8 cellular contexts compared by ENCODE assay signal in genomic region chr6:152863618-152864326, GRCh38.
DNase-seq lines count a peak whose midpoint lies in the region; ATAC-seq and TF ChIP-seq lines count a peak whose summit lies in the region.

No MANE protein-coding gene starts in this region.

- H3K27ac Mint-ChIP-seq in Calu3 (ENCODE audit: unreplicated experiment) (no peak overlapping the region), nephron (no peak overlapping the region)

- peak; percentile 48 for TF ChIP-seq CTCF in Calu3 (IDR thresholded peaks at IDR 0.05; ENCODE audit: unreplicated experiment)
- peak; percentile 77 for TF ChIP-seq CTCF in OCI-LY1 (IDR thresholded peaks at IDR 0.05; ENCODE audit: low read length)
- peak; percentile 65 to 73 (median 72) for TF ChIP-seq CTCF in nephron (IDR thresholded peaks at IDR 0.05; ENCODE audit: unreplicated experiment in 3 of 3)

- no peaks in the 10 kb centered on the region for H3K9me3 ChIP-seq in OCI-LY1 (ENCODE audit: low read length)

- DNase-seq in Calu3 (peak; percentile 50), substantia nigra (lab: John Stamatoyannopoulos, UW) (peak in 35 of 49 donors; percentile 1 to 73 (median 33))
- peak; percentile 65 for DNase-seq in activated CD8-positive, alpha-beta memory T cell treated with anti-CD3 and anti-CD28 coated beads, Interleukin-2, amount 50 U/mL, for 48 hours

- ATAC-seq in GM19467 (IDR thresholded peaks at IDR 0.05; ENCODE audit: unreplicated experiment) (peak; percentile 94), HG03571 (IDR thresholded peaks at IDR 0.05; ENCODE audit: unreplicated experiment) (peak; percentile 92), esophagus mucosa (peak; percentile 75)

- no peaks in the 10 kb centered on the region for H3K36me3 ChIP-seq in OCI-LY1 (ENCODE audit: insufficient read depth, low read length)

- no peaks in the 10 kb centered on the region for H3F3A ChIP-seq in OCI-LY1 (ENCODE audit: insufficient read depth, low read length)

- H3K4me1 Mint-ChIP-seq in Calu3 (ENCODE audit: low read depth, unreplicated experiment) (no peaks in the 10 kb centered on the region), nephron (no peaks in the 10 kb centered on the region)

- H3K4me2 ChIP-seq in OCI-LY1 (ENCODE audit: low read length), result no peak overlapping the region

- no peak overlapping the region for H3K4me3 ChIP-seq in OCI-LY1 (ENCODE audit: low read depth, low read length, poor library complexity, severe bottlenecking)

- no peaks in the 10 kb centered on the region for H3K36me3 Mint-ChIP-seq in Calu3 (ENCODE audit: insufficient read depth, unreplicated experiment)
- no peaks in the 10 kb centered on the region for H3K36me3 Mint-ChIP-seq in nephron (ENCODE audit: low read depth)

- H3K9ac ChIP-seq in OCI-LY1 (ENCODE audit: low read length), result no peak overlapping the region

- no peaks in the 10 kb centered on the region for H3K27me3 ChIP-seq in OCI-LY1 (ENCODE audit: insufficient read depth, low read length)

- no peaks in the 10 kb centered on the region for H3K9me2 ChIP-seq in OCI-LY1 (ENCODE audit: low read depth, low read length)

- H3K4me3 Mint-ChIP-seq in Calu3 (ENCODE audit: low read depth, unreplicated experiment) (no peak overlapping the region), nephron (no peak overlapping the region)

- no peaks in the 10 kb centered on the region for H3K79me2 ChIP-seq in OCI-LY1 (ENCODE audit: insufficient read depth, low read length)

- no peaks in the 10 kb centered on the region; the same call in 1 of the 2 replicates for H4K20me1 ChIP-seq in OCI-LY1 (ENCODE audit: insufficient read depth, low read length)

- CTCF ChIA-PET in Calu3 (lab: Charles Lee), result no interaction called here

- H2AFZ ChIP-seq in OCI-LY1 (ENCODE audit: low read length), result no peak overlapping the region

- H3K9me3 Mint-ChIP-seq in Calu3 (ENCODE audit: low read depth, unreplicated experiment) (peaks cover under 1% of the 10 kb centered on the region), nephron (no peaks in the 10 kb centered on the region)

- no TSS peak for BruUV-seq in Calu3 (replicated peaks; lab: Mats Ljungman, UMichigan)

- intact Hi-C loops in Calu3 (cut with micrococcal nuclease; ENCODE audit: unreplicated experiment), result loop anchor here (1.0 to 5.0 kb wide), 2 partner anchors 85 to 159 kb away; no protein-coding TSS in a partner anchor

- H3K27ac ChIP-seq in OCI-LY1 (ENCODE audit: low read depth, low read length, poor library complexity, severe bottlenecking), result no peak overlapping the region
- no peak overlapping the region for H3K27ac ChIP-seq in substantia nigra (ENCODE audit: low read depth, low read length, poor library complexity, severe bottlenecking)

- H3K4me1 ChIP-seq in OCI-LY1 (ENCODE audit: insufficient read depth, low read length, severe bottlenecking), result no peaks in the 10 kb centered on the region

- H3K27me3 Mint-ChIP-seq in Calu3 (ENCODE audit: unreplicated experiment), result no peaks in the 10 kb centered on the region
- peaks cover under 1% of the 10 kb centered on the region for H3K27me3 Mint-ChIP-seq in nephron (ENCODE audit: low read depth)
